In genomic region chr1:19032701-19033515, GRCh38 we compare ENCODE assay signal across 1 cellular context.
TF ChIP-seq lines count a peak whose summit lies in the region.

No MANE protein-coding gene starts in this region.

TF ChIP-seq in HCT116, 20 proteins besides CTCF, POLR2A, EP300 and RAD21:
- TF ChIP-seq ZBTB33 (IDR thresholded peaks at IDR 0.05; ENCODE audit: extremely low read depth, insufficient replicate concordance, low read length), result no peak
- no peak for TF ChIP-seq SP1 (IDR thresholded peaks at IDR 0.05; ENCODE audit: low read depth)
- no peak for TF ChIP-seq ZNF274 (IDR thresholded peaks at IDR 0.05; ENCODE audit: low read depth, low read length)
- TF ChIP-seq POLR2AphosphoS5 (IDR thresholded peaks at IDR 0.05; ENCODE audit: low read depth, low read length), result no peak
- TF ChIP-seq ATF3 (IDR thresholded peaks at IDR 0.05), result no peak
- no peak for TF ChIP-seq JUND (IDR thresholded peaks at IDR 0.05)
- TF ChIP-seq TCF7L2 (IDR thresholded peaks at IDR 0.05; ENCODE audit: borderline replicate concordance, extremely low read depth, insufficient read depth, insufficient read length), result no peak
- no peak for TF ChIP-seq ELF1 (IDR thresholded peaks at IDR 0.05; ENCODE audit: borderline replicate concordance, low read depth)
- no peak for TF ChIP-seq EZH2 (IDR thresholded peaks at IDR 0.05)
TF ChIP-seq in HCT116: peak in this region for 0.
